ENCODE assay signal across 12 cellular contexts in genomic region chr4:95637047-95637600, GRCh38.
DNase-seq lines count a peak whose midpoint lies in the region; ATAC-seq and TF ChIP-seq lines count a peak whose summit lies in the region.
"Had no signal": no experiment of that assay in that cellular context is flagged by ENCODE, and none has a peak within 500 bp of the region (broad histone marks: within the 10 kb centered on the region; RNA-seq: fewer than 3 reads in every experiment).

No MANE protein-coding gene starts in this region.

- 0 out of 2 replicates have a peak overlapping the region, but pooled peaks have one; percentile 11 for H3K4me2 ChIP-seq in HCT116 (ENCODE audit: low read length)
- H3K4me2 ChIP-seq in neuronal stem cell (ENCODE audit: insufficient read depth, low read length, poor library complexity, severe bottlenecking): no peak overlapping the region

- H3K4me3 ChIP-seq in HCT116 (replicated peaks in 1 of 2; ENCODE audit: low read depth in 1 of 2, low read length in 2 of 2) (no peak overlapping the region), neuronal stem cell (ENCODE audit: low read length in 2 of 2) (no peak overlapping the region), tibial nerve (no peak overlapping the region)

- H3K79me2 ChIP-seq in HCT116 (ENCODE audit: insufficient read depth, low read length): no peaks in the 10 kb centered on the region

- no peak overlapping the region for H3K18ac ChIP-seq in neuronal stem cell (ENCODE audit: low read length)

- CTCF ChIA-PET in HCT116 (lab: Charles Lee) (no interaction called here), RWPE1 (lab: Yijun Ruan, JAX) (interaction anchor here (0.6 to 0.8 kb wide), 2 partner anchors 37 to 111 kb away, joined by 4 read pairs; no protein-coding TSS in a partner anchor)

- H3K9me2 ChIP-seq in HCT116 (ENCODE audit: insufficient read depth): no peaks in the 10 kb centered on the region

- H3K9ac ChIP-seq in HCT116 (ENCODE audit: low read length) (no peak overlapping the region), neuronal stem cell (ENCODE audit: low read depth, low read length, poor library complexity) (no peak overlapping the region)

- no TSS peak for BruUV-seq in HCT116 (replicated peaks; lab: Mats Ljungman, UMichigan)

- no peak overlapping the region for H3K14ac ChIP-seq in neuronal stem cell (ENCODE audit: low read length)

- H3K4me1 ChIP-seq in HCT116 (ENCODE audit: control insufficient read depth in 1 of 2, insufficient read depth in 2 of 2, low read length in 2 of 2) (no peaks in the 10 kb centered on the region), neuronal stem cell (ENCODE audit: control insufficient read depth in 2 of 2, insufficient read depth in 1 of 2, low read depth in 1 of 2, low read length in 2 of 2) (peaks cover 4 to 9% of the 10 kb centered on the region in 2 donors), tibial nerve (peaks cover 0 to 6% (median 0%) of the 10 kb centered on the region in 4 donors)

- H3K4ac ChIP-seq in neuronal stem cell (ENCODE audit: low read length): no peak overlapping the region

- H4K91ac ChIP-seq in neuronal stem cell (ENCODE audit: low read depth, low read length, poor library complexity): no peak overlapping the region

- H2BK12ac ChIP-seq in neuronal stem cell (ENCODE audit: low read length): no peak overlapping the region

- H3K27me3 ChIP-seq in HCT116 (ENCODE audit: insufficient read depth, low read length) (no peaks in the 10 kb centered on the region), neuronal stem cell (ENCODE audit: control insufficient read depth in 3 of 3, insufficient read depth in 3 of 3, low read depth in 1 of 3, low read length in 3 of 3) (no peaks in the 10 kb centered on the region), tibial nerve (no peaks in the 10 kb centered on the region)

- ATAC-seq in HCT116: peak; percentile 66
- ATAC-seq: natural killer cell had no signal

- no CpG with 5 or more reads among the region's 3 CpGs for WGBS in neuronal stem cell (ENCODE audit: extremely low coverage in 2 of 2, insufficient read length in 2 of 2, insufficient replicate concordance in 1 of 2), 2 donors
- WGBS in tibial nerve, 2 donors: 14 to 23% methylated on average over 3 of the region's 3 CpGs

- H3K27ac ChIP-seq in HCT116 (ENCODE audit: low read depth, low read length) (no peak overlapping the region), RWPE1 (no peak overlapping the region), neuronal stem cell (replicated peaks; ENCODE audit: low read length) (no peak overlapping the region), tibial nerve (no peak overlapping the region)

- H2BK5ac ChIP-seq in neuronal stem cell (ENCODE audit: low read length): no peak overlapping the region

- TF ChIP-seq POLR2A in HCT116 (IDR thresholded peaks at IDR 0.05; ENCODE audit: borderline replicate concordance, extremely low read depth, insufficient read depth, insufficient read length) (no peak), tibial nerve (IDR thresholded peaks at IDR 0.05) (no peak)

- H3K23ac ChIP-seq in neuronal stem cell (ENCODE audit: low read depth, low read length, poor library complexity): no peak overlapping the region

- H4K20me1 ChIP-seq in HCT116 (ENCODE audit: insufficient read depth): no peaks in the 10 kb centered on the region

- TF ChIP-seq RAD21 in HCT116 (IDR thresholded peaks at IDR 0.05; ENCODE audit: low read depth): no peak

- no peak overlapping the region for H2BK15ac ChIP-seq in neuronal stem cell (ENCODE audit: low read length)

- RAD21 ChIA-PET in HCT116 (lab: Charles Lee; ENCODE audit: low non-redundant PET in 1 of 2, low total read pairs in 2 of 2, uncharacterized antibody in 2 of 2, unreplicated experiment in 2 of 2): no interaction called here

- peak in 2 of 3 experiments; percentile 34 to 41; a peak in 4 of 6 replicates for TF ChIP-seq CTCF in HCT116 (IDR thresholded peaks at IDR 0.05 in 2 of 3, conservative IDR thresholded peaks at IDR 0.05 in 1 of 3; ENCODE audit: borderline replicate concordance in 1 of 3, insufficient read depth in 1 of 3, low read depth in 2 of 3, low read length in 2 of 3)
- TF ChIP-seq CTCF in RWPE1 (conservative IDR thresholded peaks at IDR 0.05; ENCODE audit: low read depth): no peak; the same call in 1 of the 2 replicates
- peak in 1 of 5 experiments; percentile 14 for TF ChIP-seq CTCF in tibial nerve (IDR thresholded peaks at IDR 0.05)

- H4K8ac ChIP-seq in neuronal stem cell (ENCODE audit: low read depth, low read length): no peak overlapping the region

- no peak overlapping the region for H2AK5ac ChIP-seq in neuronal stem cell (ENCODE audit: low read depth, low read length)

- H3K36me3 ChIP-seq in HCT116 (ENCODE audit: control insufficient read depth in 1 of 2, insufficient read depth in 2 of 2, low read length in 2 of 2) (no peaks in the 10 kb centered on the region), neuronal stem cell (replicated peaks in 1 of 2; ENCODE audit: control insufficient read depth in 2 of 2, insufficient read depth in 2 of 2, low read length in 2 of 2) (no peaks in the 10 kb centered on the region), tibial nerve (no peaks in the 10 kb centered on the region)

- H3K9me3 ChIP-seq in HCT116 (ENCODE audit: control insufficient read depth in 1 of 2, insufficient read depth in 1 of 2, low read depth in 1 of 2, low read length in 2 of 2) (no peaks in the 10 kb centered on the region), neuronal stem cell (replicated peaks in 1 of 2; ENCODE audit: control insufficient read depth in 2 of 2, insufficient read depth in 1 of 2, low read depth in 1 of 2, low read length in 2 of 2) (peaks cover 0 to 2% of the 10 kb centered on the region in 2 donors), tibial nerve (no peaks in the 10 kb centered on the region)

- DNase-seq in HCT116 (ENCODE audit: low read depth, low spot score): no peak
- peak; percentile 31 for DNase-seq in RWPE1 (ENCODE audit: low spot score)
- peak; percentile 0 for DNase-seq in fibroblast of peridontal ligament (ENCODE audit: extremely low read depth)
- peak; percentile 8 for DNase-seq in neuronal stem cell (ENCODE audit: low spot score)
- DNase-seq in NCI-H1694 treated with DMSO at 0.1 percent for 48 hours (lab: John Stamatoyannopoulos, UW): no peak
- no peak for DNase-seq in tibial nerve (ENCODE audit: low spot score in 2 of 2)
- no peak for DNase-seq in NCI-H2107 treated with DMSO at 0.1 percent for 48 hours (lab: John Stamatoyannopoulos, UW; ENCODE audit: unreplicated experiment)
- no peak for DNase-seq in activated CD8-positive, alpha-beta memory T cell treated with anti-CD3 and anti-CD28 coated beads, Interleukin-2, amount 50 U/mL, for 48 hours
- DNase-seq: erythroblast; natural killer cell; stimulated activated CD4-positive, alpha-beta T cell treated with anti-CD3 and anti-CD28 coated beads, Interleukin-2, amount 100 ng/mL, for 48 hours; T-helper 9 cell had no signal

- intact Hi-C loops in HCT116 (cut with micrococcal nuclease): no loop called here

- H3K79me1 ChIP-seq in neuronal stem cell (ENCODE audit: low read depth, low read length): no peaks in the 10 kb centered on the region

- no peak overlapping the region for H2BK120ac ChIP-seq in neuronal stem cell (ENCODE audit: low read depth, low read length)

- POLR2A ChIA-PET in HCT116 (lab: Charles Lee): no interaction called here
- POLR2A ChIA-PET in RWPE1 (lab: Yijun Ruan, JAX; ENCODE audit: low non-redundant PET): no interaction called here

- H2AFZ ChIP-seq in HCT116 (ENCODE audit: low read depth, low read length, poor library complexity, severe bottlenecking): peak overlapping the region; percentile 44
- H2AFZ ChIP-seq in neuronal stem cell (ENCODE audit: low read length): peak overlapping the region; percentile 2

- no peak for TF ChIP-seq EP300 in tibial nerve (IDR thresholded peaks at IDR 0.05)

TF ChIP-seq in HCT116, 20 proteins besides CTCF, POLR2A, EP300 and RAD21 (continues in another document):
- TF ChIP-seq ATF3 (IDR thresholded peaks at IDR 0.05): no peak
- TF ChIP-seq ZBTB33 (IDR thresholded peaks at IDR 0.05; ENCODE audit: extremely low read depth, insufficient replicate concordance, low read length): no peak
- TF ChIP-seq POLR2AphosphoS5 (IDR thresholded peaks at IDR 0.05; ENCODE audit: low read depth, low read length): no peak
- TF ChIP-seq SRF (IDR thresholded peaks at IDR 0.05; ENCODE audit: low read depth): no peak
- TF ChIP-seq JUND (IDR thresholded peaks at IDR 0.05): no peak
- TF ChIP-seq TCF7L2 (IDR thresholded peaks at IDR 0.05; ENCODE audit: borderline replicate concordance, extremely low read depth, insufficient read depth, insufficient read length): no peak
- no peak for TF ChIP-seq EZH2 (IDR thresholded peaks at IDR 0.05)
- TF ChIP-seq EZH2phosphoT487 (IDR thresholded peaks at IDR 0.05; ENCODE audit: borderline replicate concordance): no peak
- no peak for TF ChIP-seq ELF1 (IDR thresholded peaks at IDR 0.05; ENCODE audit: borderline replicate concordance, low read depth)
- no peak for TF ChIP-seq EGR1 (IDR thresholded peaks at IDR 0.05; ENCODE audit: low read depth)
- TF ChIP-seq MAX (IDR thresholded peaks at IDR 0.05): no peak
- no peak for TF ChIP-seq ZFX (IDR thresholded peaks at IDR 0.05)
- TF ChIP-seq YY1 (IDR thresholded peaks at IDR 0.05; ENCODE audit: extremely low read depth, insufficient replicate concordance, low read depth, low read length): no peak

Comparison
In these comparisons a context has a peak if more than half of its experiments do, and no peak if none do; other contexts are left out.
1. DNase-seq: peak in RWPE1 (single experiment), fibroblast of peridontal ligament (single experiment) and neuronal stem cell (single experiment); none in HCT116 (single experiment), NCI-H1694 treated with DMSO at 0.1 percent for 48 hours (single experiment), tibial nerve (0 of 2), NCI-H2107 treated with DMSO at 0.1 percent for 48 hours (single experiment) and activated CD8-positive, alpha-beta memory T cell treated with anti-CD3 and anti-CD28 coated beads, Interleukin-2, amount 50 U/mL, for 48 hours (single experiment).